Comparison of ENCODE assay signal across 1 cellular context in genomic region chr6:138773177-138774091, GRCh38.
TF ChIP-seq lines count a peak whose summit lies in the region.

TSS of gene CCDC28A (plus strand) at chr6:138773769. CDS start at chr6:138776121, 2,352 bp downstream.

TF ChIP-seq in HepG2, 621 proteins besides CTCF, POLR2A, EP300 and RAD21 (continued from another document and continues in another):
- TF ChIP-seq ZNF407 (CRISPR knock-in tag; IDR thresholded peaks at IDR 0.05; ENCODE audit: not compliant biosample characterization) (no peak), ZNF12 (CRISPR knock-in tag; IDR thresholded peaks at IDR 0.05) (peak; percentile 73; the same call in 1 of the 2 replicates), ZNF263 (CRISPR knock-in tag; IDR thresholded peaks at IDR 0.05) (0 out of 2 replicates have a peak, but pooled peaks have one; percentile 33), ZNF460 (CRISPR knock-in tag; IDR thresholded peaks at IDR 0.05; ENCODE audit: borderline replicate concordance) (no peak), MYNN (CRISPR knock-in tag; IDR thresholded peaks at IDR 0.05; ENCODE audit: low read depth) (no peak), U2AF2 (IDR thresholded peaks at IDR 0.05; ENCODE audit: low read depth, low read length) (no peak), ZNF619 (CRISPR knock-in tag; IDR thresholded peaks at IDR 0.05) (peak; percentile 86; the same call in 1 of the 2 replicates), CEBPB (IDR thresholded peaks at IDR 0.05; ENCODE audit: borderline replicate concordance, low read depth, low read length) (peak; percentile 58; the same call in 1 of the 2 replicates), ZNF781 (CRISPR knock-in tag; IDR thresholded peaks at IDR 0.05; ENCODE audit: borderline replicate concordance, not compliant biosample characterization) (peak; percentile 22), CHD2 (IDR thresholded peaks at IDR 0.05; ENCODE audit: low read depth, low read length) (peak; percentile 85), ASH2L (IDR thresholded peaks at IDR 0.05; ENCODE audit: insufficient read length, low read depth, low read length) (peak; percentile 98), RBM39 (IDR thresholded peaks at IDR 0.05; ENCODE audit: low read depth, low read length, poor library complexity, severe bottlenecking) (peak; percentile 55), YEATS4 (CRISPR knock-in tag; IDR thresholded peaks at IDR 0.05; ENCODE audit: borderline replicate concordance) (peak; percentile 76; the same call in 1 of the 2 replicates), NCOA2 (CRISPR knock-in tag; IDR thresholded peaks at IDR 0.05) (0 out of 2 replicates have a peak, but pooled peaks have one; percentile 16), ZNF792 (CRISPR knock-in tag; IDR thresholded peaks at IDR 0.05) (peak; percentile 62), MAZ (IDR thresholded peaks at IDR 0.05; ENCODE audit: borderline replicate concordance, low read depth, low read length) (peak; percentile 89; the same call in 1 of the 2 replicates), MAZ (CRISPR knock-in tag; IDR thresholded peaks at IDR 0.05; ENCODE audit: low read depth) (peak; percentile 83), HDAC1 (CRISPR knock-in tag; IDR thresholded peaks at IDR 0.05) (peak; percentile 93), ZNF83 (CRISPR knock-in tag; IDR thresholded peaks at IDR 0.05; ENCODE audit: borderline replicate concordance) (no peak), ZNF281 (CRISPR knock-in tag; IDR thresholded peaks at IDR 0.05; ENCODE audit: borderline replicate concordance) (no peak), MIXL1 (CRISPR knock-in tag; IDR thresholded peaks at IDR 0.05) (peak; percentile 60; the same call in 1 of the 2 replicates), SP1 (IDR thresholded peaks at IDR 0.05) (no peak), SP1 (CRISPR knock-in tag; IDR thresholded peaks at IDR 0.05) (peak; percentile 81), ZNF878 (CRISPR knock-in tag; IDR thresholded peaks at IDR 0.05) (0 out of 2 replicates have a peak, but pooled peaks have one; percentile 37), SRY (CRISPR knock-in tag; IDR thresholded peaks at IDR 0.05) (peak; percentile 26; the same call in 1 of the 2 replicates), ZNF543 (CRISPR knock-in tag; IDR thresholded peaks at IDR 0.05) (no peak), GABPA (IDR thresholded peaks at IDR 0.05; ENCODE audit: low read depth, low read length) (peak; percentile 86), GABPA (CRISPR knock-in tag; IDR thresholded peaks at IDR 0.05; ENCODE audit: low read depth) (peak; percentile 97), ZNF451 (CRISPR knock-in tag; IDR thresholded peaks at IDR 0.05) (no peak), TARDBP (CRISPR knock-in tag; IDR thresholded peaks at IDR 0.05) (peak; percentile 86), JUND (CRISPR knock-in tag; IDR thresholded peaks at IDR 0.05) (no peak), ZSCAN29 (CRISPR knock-in tag; conservative IDR thresholded peaks at IDR 0.05) (peak; percentile 95), THAP11 (CRISPR knock-in tag; IDR thresholded peaks at IDR 0.05) (peak; percentile 99), SMAD9 (CRISPR knock-in tag; IDR thresholded peaks at IDR 0.05) (no peak), KDM4B (CRISPR knock-in tag; IDR thresholded peaks at IDR 0.05) (0 out of 2 replicates have a peak, but pooled peaks have one; percentile 32), LCORL (IDR thresholded peaks at IDR 0.05) (no peak), LCORL (CRISPR knock-in tag; IDR thresholded peaks at IDR 0.05) (peak; percentile 80), HCFC1 (IDR thresholded peaks at IDR 0.05; ENCODE audit: low read depth, low read length) (peak; percentile 85), ZNF138 (CRISPR knock-in tag; IDR thresholded peaks at IDR 0.05; ENCODE audit: low read depth) (no peak), RCOR2 (CRISPR knock-in tag; IDR thresholded peaks at IDR 0.05) (no peak), MIER3 (CRISPR knock-in tag; IDR thresholded peaks at IDR 0.05; ENCODE audit: borderline replicate concordance) (peak; percentile 33; the same call in 1 of the 2 replicates), RARA (CRISPR knock-in tag; IDR thresholded peaks at IDR 0.05) (no peak), HNF4G (IDR thresholded peaks at IDR 0.05; ENCODE audit: borderline replicate concordance, low read depth, low read length) (no peak), HNF4G (CRISPR knock-in tag; IDR thresholded peaks at IDR 0.05; ENCODE audit: borderline replicate concordance, low read depth) (no peak), FOSL2 (CRISPR knock-in tag; IDR thresholded peaks at IDR 0.05) (peak; percentile 36; the same call in 1 of the 2 replicates)
- TF ChIP-seq, protein P1, sequence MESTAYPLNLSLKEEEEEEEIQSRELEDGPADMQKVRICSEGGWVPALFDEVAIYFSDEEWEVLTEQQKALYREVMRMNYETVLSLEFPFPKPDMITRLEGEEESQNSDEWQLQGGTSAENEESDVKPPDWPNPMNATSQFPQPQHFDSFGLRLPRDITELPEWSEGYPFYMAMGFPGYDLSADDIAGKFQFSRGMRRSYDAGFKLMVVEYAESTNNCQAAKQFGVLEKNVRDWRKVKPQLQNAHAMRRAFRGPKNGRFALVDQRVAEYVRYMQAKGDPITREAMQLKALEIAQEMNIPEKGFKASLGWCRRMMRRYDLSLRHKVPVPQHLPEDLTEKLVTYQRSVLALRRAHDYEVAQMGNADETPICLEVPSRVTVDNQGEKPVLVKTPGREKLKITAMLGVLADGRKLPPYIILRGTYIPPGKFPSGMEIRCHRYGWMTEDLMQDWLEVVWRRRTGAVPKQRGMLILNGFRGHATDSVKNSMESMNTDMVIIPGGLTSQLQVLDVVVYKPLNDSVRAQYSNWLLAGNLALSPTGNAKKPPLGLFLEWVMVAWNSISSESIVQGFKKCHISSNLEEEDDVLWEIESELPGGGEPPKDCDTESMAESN (CRISPR knock-in tag; conservative IDR thresholded peaks at IDR 0.05): peak; percentile 42; the same call in 1 of the 2 replicates
- TF ChIP-seq, protein P2, sequence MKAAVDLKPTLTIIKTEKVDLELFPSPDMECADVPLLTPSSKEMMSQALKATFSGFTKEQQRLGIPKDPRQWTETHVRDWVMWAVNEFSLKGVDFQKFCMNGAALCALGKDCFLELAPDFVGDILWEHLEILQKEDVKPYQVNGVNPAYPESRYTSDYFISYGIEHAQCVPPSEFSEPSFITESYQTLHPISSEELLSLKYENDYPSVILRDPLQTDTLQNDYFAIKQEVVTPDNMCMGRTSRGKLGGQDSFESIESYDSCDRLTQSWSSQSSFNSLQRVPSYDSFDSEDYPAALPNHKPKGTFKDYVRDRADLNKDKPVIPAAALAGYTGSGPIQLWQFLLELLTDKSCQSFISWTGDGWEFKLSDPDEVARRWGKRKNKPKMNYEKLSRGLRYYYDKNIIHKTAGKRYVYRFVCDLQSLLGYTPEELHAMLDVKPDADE (CRISPR knock-in tag; IDR thresholded peaks at IDR 0.05): no peak
- TF ChIP-seq, protein P3, sequence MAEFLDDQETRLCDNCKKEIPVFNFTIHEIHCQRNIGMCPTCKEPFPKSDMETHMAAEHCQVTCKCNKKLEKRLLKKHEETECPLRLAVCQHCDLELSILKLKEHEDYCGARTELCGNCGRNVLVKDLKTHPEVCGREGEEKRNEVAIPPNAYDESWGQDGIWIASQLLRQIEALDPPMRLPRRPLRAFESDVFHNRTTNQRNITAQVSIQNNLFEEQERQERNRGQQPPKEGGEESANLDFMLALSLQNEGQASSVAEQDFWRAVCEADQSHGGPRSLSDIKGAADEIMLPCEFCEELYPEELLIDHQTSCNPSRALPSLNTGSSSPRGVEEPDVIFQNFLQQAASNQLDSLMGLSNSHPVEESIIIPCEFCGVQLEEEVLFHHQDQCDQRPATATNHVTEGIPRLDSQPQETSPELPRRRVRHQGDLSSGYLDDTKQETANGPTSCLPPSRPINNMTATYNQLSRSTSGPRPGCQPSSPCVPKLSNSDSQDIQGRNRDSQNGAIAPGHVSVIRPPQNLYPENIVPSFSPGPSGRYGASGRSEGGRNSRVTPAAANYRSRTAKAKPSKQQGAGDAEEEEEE (CRISPR knock-in tag; IDR thresholded peaks at IDR 0.05; ENCODE audit: borderline replicate concordance): no peak
- TF ChIP-seq, protein P4, sequence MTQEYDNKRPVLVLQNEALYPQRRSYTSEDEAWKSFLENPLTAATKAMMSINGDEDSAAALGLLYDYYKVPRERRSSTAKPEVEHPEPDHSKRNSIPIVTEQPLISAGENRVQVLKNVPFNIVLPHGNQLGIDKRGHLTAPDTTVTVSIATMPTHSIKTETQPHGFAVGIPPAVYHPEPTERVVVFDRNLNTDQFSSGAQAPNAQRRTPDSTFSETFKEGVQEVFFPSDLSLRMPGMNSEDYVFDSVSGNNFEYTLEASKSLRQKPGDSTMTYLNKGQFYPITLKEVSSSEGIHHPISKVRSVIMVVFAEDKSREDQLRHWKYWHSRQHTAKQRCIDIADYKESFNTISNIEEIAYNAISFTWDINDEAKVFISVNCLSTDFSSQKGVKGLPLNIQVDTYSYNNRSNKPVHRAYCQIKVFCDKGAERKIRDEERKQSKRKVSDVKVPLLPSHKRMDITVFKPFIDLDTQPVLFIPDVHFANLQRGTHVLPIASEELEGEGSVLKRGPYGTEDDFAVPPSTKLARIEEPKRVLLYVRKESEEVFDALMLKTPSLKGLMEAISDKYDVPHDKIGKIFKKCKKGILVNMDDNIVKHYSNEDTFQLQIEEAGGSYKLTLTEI (CRISPR knock-in tag; conservative IDR thresholded peaks at IDR 0.05): no peak
